Comparison of ENCODE assay signal across 1 cellular context in the genomic region with DNA sequence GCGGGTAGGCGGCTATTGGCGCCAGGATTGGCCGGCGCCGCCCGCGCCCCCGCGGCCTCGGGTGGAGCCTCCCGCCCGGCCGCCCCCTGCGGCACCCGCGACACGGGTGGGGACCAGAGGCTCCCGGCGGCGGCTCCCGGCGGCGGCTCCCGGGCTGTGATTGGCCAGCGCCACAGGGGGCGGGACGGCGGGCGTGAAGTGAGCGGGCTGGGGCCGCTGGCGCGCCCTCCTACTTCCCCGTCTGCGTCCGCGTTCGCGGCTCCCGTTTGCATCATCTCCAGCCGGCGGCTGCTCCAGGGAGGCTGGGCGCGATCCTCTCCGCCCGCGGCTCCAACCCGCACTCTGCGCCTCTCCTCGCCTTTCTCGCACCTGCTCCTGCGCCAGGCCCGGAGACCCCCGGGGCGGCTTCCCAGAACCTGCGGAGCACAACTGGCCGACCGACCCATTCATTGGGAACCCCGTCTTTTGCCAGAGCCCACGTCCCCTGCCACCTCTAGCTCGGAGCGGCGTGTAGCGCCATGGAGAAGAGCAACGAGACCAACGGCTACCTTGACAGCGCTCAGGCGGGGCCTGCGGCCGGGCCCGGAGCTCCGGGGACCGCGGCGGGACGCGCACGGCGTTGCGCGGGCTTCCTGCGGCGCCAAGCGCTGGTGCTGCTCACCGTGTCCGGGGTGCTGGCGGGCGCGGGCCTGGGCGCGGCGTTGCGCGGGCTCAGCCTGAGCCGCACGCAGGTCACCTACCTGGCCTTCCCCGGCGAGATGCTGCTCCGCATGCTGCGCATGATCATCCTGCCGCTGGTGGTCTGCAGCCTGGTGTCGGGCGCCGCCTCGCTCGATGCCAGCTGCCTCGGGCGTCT.
TF ChIP-seq lines count a peak whose summit lies in the region.

A gene (plus strand): TSS at position 274 of the 856 bp plus-strand sequence. CDS start 245 bp downstream, at position 519.

TF ChIP-seq in HepG2, 621 proteins besides CTCF, POLR2A, EP300 and RAD21 (continued from another document and continues in another):
- TF ChIP-seq, protein P1, sequence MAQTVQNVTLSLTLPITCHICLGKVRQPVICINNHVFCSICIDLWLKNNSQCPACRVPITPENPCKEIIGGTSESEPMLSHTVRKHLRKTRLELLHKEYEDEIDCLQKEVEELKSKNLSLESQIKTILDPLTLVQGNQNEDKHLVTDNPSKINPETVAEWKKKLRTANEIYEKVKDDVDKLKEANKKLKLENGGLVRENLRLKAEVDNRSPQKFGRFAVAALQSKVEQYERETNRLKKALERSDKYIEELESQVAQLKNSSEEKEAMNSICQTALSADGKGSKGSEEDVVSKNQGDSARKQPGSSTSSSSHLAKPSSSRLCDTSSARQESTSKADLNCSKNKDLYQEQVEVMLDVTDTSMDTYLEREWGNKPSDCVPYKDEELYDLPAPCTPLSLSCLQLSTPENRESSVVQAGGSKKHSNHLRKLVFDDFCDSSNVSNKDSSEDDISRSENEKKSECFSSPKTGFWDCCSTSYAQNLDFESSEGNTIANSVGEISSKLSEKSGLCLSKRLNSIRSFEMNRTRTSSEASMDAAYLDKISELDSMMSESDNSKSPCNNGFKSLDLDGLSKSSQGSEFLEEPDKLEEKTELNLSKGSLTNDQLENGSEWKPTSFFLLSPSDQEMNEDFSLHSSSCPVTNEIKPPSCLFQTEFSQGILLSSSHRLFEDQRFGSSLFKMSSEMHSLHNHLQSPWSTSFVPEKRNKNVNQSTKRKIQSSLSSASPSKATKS (CRISPR knock-in tag; IDR thresholded peaks at IDR 0.05): no peak
- TF ChIP-seq SETDB1 (CRISPR knock-in tag; IDR thresholded peaks at IDR 0.05; ENCODE audit: borderline replicate concordance) (no peak), TOPORS (CRISPR knock-in tag; IDR thresholded peaks at IDR 0.05) (no peak; the same call in none of the 2 replicates), ZNF329 (CRISPR knock-in tag; IDR thresholded peaks at IDR 0.05; ENCODE audit: low read depth) (peak; percentile 85), MED1 (CRISPR knock-in tag; IDR thresholded peaks at IDR 0.05) (peak; percentile 74), ZNF260 (CRISPR knock-in tag; IDR thresholded peaks at IDR 0.05; ENCODE audit: borderline replicate concordance, low read depth) (no peak), KDM5A (IDR thresholded peaks at IDR 0.05; ENCODE audit: borderline replicate concordance, low read length) (peak; percentile 33; the same call in 1 of the 2 replicates), ZNF350 (CRISPR knock-in tag; IDR thresholded peaks at IDR 0.05; ENCODE audit: borderline replicate concordance, low read depth) (0 out of 2 replicates have a peak, but pooled peaks have one; percentile 4), ETV5 (CRISPR knock-in tag; IDR thresholded peaks at IDR 0.05; ENCODE audit: borderline replicate concordance) (peak; percentile 18; the same call in 1 of the 2 replicates), SMARCC2 (IDR thresholded peaks at IDR 0.05) (no peak), RFX5 (IDR thresholded peaks at IDR 0.05; ENCODE audit: low read depth, low read length) (no peak; the same call in 1 of the 2 replicates), ZMYM4 (CRISPR knock-in tag; IDR thresholded peaks at IDR 0.05) (no peak; the same call in 1 of the 2 replicates), SNRNP70 (IDR thresholded peaks at IDR 0.05; ENCODE audit: low read depth, low read length) (no peak), ZNF703 (CRISPR knock-in tag; IDR thresholded peaks at IDR 0.05; ENCODE audit: borderline replicate concordance) (no peak), HOXA7 (CRISPR knock-in tag; IDR thresholded peaks at IDR 0.05) (no peak), CBFB (CRISPR knock-in tag; IDR thresholded peaks at IDR 0.05) (no peak; the same call in none of the 2 replicates), ZNF724P (CRISPR knock-in tag; IDR thresholded peaks at IDR 0.05; ENCODE audit: borderline replicate concordance) (no peak), PRMT3 (CRISPR knock-in tag; IDR thresholded peaks at IDR 0.05; ENCODE audit: borderline replicate concordance, low read depth) (0 out of 2 replicates have a peak, but pooled peaks have one; percentile 68), ZNF354B (CRISPR knock-in tag; IDR thresholded peaks at IDR 0.05) (peak; percentile 34; the same call in 1 of the 2 replicates)
- TF ChIP-seq, protein P2, sequence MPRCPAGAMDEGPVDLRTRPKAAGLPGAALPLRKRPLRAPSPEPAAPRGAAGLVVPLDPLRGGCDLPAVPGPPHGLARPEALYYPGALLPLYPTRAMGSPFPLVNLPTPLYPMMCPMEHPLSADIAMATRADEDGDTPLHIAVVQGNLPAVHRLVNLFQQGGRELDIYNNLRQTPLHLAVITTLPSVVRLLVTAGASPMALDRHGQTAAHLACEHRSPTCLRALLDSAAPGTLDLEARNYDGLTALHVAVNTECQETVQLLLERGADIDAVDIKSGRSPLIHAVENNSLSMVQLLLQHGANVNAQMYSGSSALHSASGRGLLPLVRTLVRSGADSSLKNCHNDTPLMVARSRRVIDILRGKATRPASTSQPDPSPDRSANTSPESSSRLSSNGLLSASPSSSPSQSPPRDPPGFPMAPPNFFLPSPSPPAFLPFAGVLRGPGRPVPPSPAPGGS (CRISPR knock-in tag; IDR thresholded peaks at IDR 0.05): no peak
- TF ChIP-seq, protein P3, sequence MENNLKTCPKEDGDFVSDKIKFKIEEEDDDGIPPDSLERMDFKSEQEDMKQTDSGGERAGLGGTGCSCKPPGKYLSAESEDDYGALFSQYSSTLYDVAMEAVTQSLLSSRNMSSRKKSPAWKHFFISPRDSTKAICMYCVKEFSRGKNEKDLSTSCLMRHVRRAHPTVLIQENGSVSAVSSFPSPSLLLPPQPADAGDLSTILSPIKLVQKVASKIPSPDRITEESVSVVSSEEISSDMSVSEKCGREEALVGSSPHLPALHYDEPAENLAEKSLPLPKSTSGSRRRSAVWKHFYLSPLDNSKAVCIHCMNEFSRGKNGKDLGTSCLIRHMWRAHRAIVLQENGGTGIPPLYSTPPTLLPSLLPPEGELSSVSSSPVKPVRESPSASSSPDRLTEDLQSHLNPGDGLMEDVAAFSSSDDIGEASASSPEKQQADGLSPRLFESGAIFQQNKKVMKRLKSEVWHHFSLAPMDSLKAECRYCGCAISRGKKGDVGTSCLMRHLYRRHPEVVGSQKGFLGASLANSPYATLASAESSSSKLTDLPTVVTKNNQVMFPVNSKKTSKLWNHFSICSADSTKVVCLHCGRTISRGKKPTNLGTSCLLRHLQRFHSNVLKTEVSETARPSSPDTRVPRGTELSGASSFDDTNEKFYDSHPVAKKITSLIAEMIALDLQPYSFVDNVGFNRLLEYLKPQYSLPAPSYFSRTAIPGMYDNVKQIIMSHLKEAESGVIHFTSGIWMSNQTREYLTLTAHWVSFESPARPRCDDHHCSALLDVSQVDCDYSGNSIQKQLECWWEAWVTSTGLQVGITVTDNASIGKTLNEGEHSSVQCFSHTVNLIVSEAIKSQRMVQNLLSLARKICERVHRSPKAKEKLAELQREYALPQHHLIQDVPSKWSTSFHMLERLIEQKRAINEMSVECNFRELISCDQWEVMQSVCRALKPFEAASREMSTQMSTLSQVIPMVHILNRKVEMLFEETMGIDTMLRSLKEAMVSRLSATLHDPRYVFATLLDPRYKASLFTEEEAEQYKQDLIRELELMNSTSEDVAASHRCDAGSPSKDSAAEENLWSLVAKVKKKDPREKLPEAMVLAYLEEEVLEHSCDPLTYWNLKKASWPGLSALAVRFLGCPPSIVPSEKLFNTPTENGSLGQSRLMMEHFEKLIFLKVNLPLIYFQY (CRISPR knock-in tag; IDR thresholded peaks at IDR 0.05; ENCODE audit: borderline replicate concordance): no peak
- TF ChIP-seq, protein P4, sequence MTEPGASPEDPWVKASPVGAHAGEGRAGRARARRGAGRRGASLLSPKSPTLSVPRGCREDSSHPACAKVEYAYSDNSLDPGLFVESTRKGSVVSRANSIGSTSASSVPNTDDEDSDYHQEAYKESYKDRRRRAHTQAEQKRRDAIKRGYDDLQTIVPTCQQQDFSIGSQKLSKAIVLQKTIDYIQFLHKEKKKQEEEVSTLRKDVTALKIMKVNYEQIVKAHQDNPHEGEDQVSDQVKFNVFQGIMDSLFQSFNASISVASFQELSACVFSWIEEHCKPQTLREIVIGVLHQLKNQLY (CRISPR knock-in tag; IDR thresholded peaks at IDR 0.05): no peak
- TF ChIP-seq, protein P5, sequence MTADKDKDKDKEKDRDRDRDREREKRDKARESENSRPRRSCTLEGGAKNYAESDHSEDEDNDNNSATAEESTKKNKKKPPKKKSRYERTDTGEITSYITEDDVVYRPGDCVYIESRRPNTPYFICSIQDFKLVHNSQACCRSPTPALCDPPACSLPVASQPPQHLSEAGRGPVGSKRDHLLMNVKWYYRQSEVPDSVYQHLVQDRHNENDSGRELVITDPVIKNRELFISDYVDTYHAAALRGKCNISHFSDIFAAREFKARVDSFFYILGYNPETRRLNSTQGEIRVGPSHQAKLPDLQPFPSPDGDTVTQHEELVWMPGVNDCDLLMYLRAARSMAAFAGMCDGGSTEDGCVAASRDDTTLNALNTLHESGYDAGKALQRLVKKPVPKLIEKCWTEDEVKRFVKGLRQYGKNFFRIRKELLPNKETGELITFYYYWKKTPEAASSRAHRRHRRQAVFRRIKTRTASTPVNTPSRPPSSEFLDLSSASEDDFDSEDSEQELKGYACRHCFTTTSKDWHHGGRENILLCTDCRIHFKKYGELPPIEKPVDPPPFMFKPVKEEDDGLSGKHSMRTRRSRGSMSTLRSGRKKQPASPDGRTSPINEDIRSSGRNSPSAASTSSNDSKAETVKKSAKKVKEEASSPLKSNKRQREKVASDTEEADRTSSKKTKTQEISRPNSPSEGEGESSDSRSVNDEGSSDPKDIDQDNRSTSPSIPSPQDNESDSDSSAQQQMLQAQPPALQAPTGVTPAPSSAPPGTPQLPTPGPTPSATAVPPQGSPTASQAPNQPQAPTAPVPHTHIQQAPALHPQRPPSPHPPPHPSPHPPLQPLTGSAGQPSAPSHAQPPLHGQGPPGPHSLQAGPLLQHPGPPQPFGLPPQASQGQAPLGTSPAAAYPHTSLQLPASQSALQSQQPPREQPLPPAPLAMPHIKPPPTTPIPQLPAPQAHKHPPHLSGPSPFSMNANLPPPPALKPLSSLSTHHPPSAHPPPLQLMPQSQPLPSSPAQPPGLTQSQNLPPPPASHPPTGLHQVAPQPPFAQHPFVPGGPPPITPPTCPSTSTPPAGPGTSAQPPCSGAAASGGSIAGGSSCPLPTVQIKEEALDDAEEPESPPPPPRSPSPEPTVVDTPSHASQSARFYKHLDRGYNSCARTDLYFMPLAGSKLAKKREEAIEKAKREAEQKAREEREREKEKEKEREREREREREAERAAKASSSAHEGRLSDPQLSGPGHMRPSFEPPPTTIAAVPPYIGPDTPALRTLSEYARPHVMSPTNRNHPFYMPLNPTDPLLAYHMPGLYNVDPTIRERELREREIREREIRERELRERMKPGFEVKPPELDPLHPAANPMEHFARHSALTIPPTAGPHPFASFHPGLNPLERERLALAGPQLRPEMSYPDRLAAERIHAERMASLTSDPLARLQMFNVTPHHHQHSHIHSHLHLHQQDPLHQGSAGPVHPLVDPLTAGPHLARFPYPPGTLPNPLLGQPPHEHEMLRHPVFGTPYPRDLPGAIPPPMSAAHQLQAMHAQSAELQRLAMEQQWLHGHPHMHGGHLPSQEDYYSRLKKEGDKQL (CRISPR knock-in tag; IDR thresholded peaks at IDR 0.05; ENCODE audit: low read depth): no peak
- TF ChIP-seq, protein P6, sequence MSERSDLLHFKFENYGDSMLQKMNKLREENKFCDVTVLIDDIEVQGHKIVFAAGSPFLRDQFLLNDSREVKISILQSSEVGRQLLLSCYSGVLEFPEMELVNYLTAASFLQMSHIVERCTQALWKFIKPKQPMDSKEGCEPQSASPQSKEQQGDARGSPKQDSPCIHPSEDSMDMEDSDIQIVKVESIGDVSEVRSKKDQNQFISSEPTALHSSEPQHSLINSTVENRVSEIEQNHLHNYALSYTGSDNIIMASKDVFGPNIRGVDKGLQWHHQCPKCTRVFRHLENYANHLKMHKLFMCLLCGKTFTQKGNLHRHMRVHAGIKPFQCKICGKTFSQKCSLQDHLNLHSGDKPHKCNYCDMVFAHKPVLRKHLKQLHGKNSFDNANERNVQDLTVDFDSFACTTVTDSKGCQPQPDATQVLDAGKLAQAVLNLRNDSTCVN (CRISPR knock-in tag; IDR thresholded peaks at IDR 0.05; ENCODE audit: borderline replicate concordance): no peak
- TF ChIP-seq, protein P7, sequence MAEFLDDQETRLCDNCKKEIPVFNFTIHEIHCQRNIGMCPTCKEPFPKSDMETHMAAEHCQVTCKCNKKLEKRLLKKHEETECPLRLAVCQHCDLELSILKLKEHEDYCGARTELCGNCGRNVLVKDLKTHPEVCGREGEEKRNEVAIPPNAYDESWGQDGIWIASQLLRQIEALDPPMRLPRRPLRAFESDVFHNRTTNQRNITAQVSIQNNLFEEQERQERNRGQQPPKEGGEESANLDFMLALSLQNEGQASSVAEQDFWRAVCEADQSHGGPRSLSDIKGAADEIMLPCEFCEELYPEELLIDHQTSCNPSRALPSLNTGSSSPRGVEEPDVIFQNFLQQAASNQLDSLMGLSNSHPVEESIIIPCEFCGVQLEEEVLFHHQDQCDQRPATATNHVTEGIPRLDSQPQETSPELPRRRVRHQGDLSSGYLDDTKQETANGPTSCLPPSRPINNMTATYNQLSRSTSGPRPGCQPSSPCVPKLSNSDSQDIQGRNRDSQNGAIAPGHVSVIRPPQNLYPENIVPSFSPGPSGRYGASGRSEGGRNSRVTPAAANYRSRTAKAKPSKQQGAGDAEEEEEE (CRISPR knock-in tag; IDR thresholded peaks at IDR 0.05; ENCODE audit: borderline replicate concordance): no peak
- TF ChIP-seq, protein P8, sequence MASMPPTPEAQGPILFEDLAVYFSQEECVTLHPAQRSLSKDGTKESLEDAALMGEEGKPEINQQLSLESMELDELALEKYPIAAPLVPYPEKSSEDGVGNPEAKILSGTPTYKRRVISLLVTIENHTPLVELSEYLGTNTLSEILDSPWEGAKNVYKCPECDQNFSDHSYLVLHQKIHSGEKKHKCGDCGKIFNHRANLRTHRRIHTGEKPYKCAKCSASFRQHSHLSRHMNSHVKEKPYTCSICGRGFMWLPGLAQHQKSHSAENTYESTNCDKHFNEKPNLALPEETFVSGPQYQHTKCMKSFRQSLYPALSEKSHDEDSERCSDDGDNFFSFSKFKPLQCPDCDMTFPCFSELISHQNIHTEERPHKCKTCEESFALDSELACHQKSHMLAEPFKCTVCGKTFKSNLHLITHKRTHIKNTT (CRISPR knock-in tag; IDR thresholded peaks at IDR 0.05): no peak
- TF ChIP-seq, protein P9, sequence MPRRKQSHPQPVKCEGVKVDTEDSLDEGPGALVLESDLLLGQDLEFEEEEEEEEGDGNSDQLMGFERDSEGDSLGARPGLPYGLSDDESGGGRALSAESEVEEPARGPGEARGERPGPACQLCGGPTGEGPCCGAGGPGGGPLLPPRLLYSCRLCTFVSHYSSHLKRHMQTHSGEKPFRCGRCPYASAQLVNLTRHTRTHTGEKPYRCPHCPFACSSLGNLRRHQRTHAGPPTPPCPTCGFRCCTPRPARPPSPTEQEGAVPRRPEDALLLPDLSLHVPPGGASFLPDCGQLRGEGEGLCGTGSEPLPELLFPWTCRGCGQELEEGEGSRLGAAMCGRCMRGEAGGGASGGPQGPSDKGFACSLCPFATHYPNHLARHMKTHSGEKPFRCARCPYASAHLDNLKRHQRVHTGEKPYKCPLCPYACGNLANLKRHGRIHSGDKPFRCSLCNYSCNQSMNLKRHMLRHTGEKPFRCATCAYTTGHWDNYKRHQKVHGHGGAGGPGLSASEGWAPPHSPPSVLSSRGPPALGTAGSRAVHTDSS (CRISPR knock-in tag; conservative IDR thresholded peaks at IDR 0.05): no peak
